In genomic region chr10:28564905-28565304, GRCh38 we compare ENCODE assay signal across 13 cellular contexts. TPM values are rescaled to one million over a fixed set of nuclear protein-coding genes. Genes with fewer than 3 reads are reported as not detected.
DNase-seq lines count a peak whose midpoint lies in the region; ATAC-seq and TF ChIP-seq lines count a peak whose summit lies in the region.
"Had no signal": no experiment of that assay in that cellular context is flagged by ENCODE, and none has a peak within 500 bp of the region (broad histone marks: within the 10 kb centered on the region; RNA-seq: fewer than 3 reads in every experiment).

No MANE protein-coding gene starts in this region.

- 27 to 67% (median 40%) methylated on average over 6 of the region's 6 CpGs for WGBS in spleen, 5 donors

- H3K4me1 Mint-ChIP-seq in activated CD4-positive, alpha-beta memory T cell treated with anti-CD3 and anti-CD28 coated beads for 36 hours (ENCODE audit: low read depth): peaks cover 80% of the 10 kb centered on the region
- peaks cover 57% of the 10 kb centered on the region for H3K4me1 Mint-ChIP-seq in activated CD4-positive, alpha-beta memory T cell treated with anti-CD3 and anti-CD28 coated beads, Interleukin-2, amount 10 ng/mL, durations not matched to agents 7 days and 5 days
- peaks cover 68% of the 10 kb centered on the region for H3K4me1 Mint-ChIP-seq in activated B cell treated with CpG ODN at 0.5 μM for 24 hours
- peaks cover 57 to 98% (median 93%) of the 10 kb centered on the region in 7 donors for H3K4me1 Mint-ChIP-seq in naive thymus-derived CD4-positive, alpha-beta T cell

- H3K4me3 Mint-ChIP-seq in activated CD4-positive, alpha-beta memory T cell treated with anti-CD3 and anti-CD28 coated beads for 36 hours: no peak overlapping the region
- no peak overlapping the region for H3K4me3 Mint-ChIP-seq in activated CD4-positive, alpha-beta memory T cell treated with anti-CD3 and anti-CD28 coated beads, Interleukin-2, amount 10 ng/mL, durations not matched to agents 7 days and 5 days
- peak overlapping the region; percentile 26 for H3K4me3 Mint-ChIP-seq in activated B cell treated with CpG ODN at 0.5 μM for 24 hours
- H3K4me3 Mint-ChIP-seq in naive thymus-derived CD4-positive, alpha-beta T cell: peak overlapping the region in 8 of 10 donors; percentile 4 to 55 (median 40)

- TF ChIP-seq CTCF in activated B cell treated with CpG ODN at 0.5 μM for 24 hours (IDR thresholded peaks at IDR 0.05): no peak
- no peak for TF ChIP-seq CTCF in spleen (IDR thresholded peaks at IDR 0.05 in 8 of 11, conservative IDR thresholded peaks at IDR 0.05 in 3 of 11)

- H3K4me1 ChIP-seq in naive thymus-derived CD4-positive, alpha-beta T cell (ENCODE audit: control insufficient read depth in 2 of 2, insufficient read depth in 2 of 2, low read length in 2 of 2): peaks cover 9 to 24% of the 10 kb centered on the region in 2 donors
- H3K4me1 ChIP-seq in spleen: peaks cover 23 to 100% (median 74%) of the 10 kb centered on the region in 6 donors

- peak overlapping the region; percentile 20 for H3K27ac Mint-ChIP-seq in activated CD4-positive, alpha-beta memory T cell treated with anti-CD3 and anti-CD28 coated beads for 36 hours
- no peak overlapping the region for H3K27ac Mint-ChIP-seq in activated CD4-positive, alpha-beta memory T cell treated with anti-CD3 and anti-CD28 coated beads, Interleukin-2, amount 10 ng/mL, durations not matched to agents 7 days and 5 days
- H3K27ac Mint-ChIP-seq in activated B cell treated with CpG ODN at 0.5 μM for 24 hours: peak overlapping the region; percentile 46
- H3K27ac Mint-ChIP-seq in naive thymus-derived CD4-positive, alpha-beta T cell: peak overlapping the region in 2 of 9 donors; percentile 27 to 74

- H3K9me3 ChIP-seq in naive thymus-derived CD4-positive, alpha-beta T cell (ENCODE audit: control insufficient read depth in 2 of 3, low read length in 3 of 3): no peaks in the 10 kb centered on the region
- no peaks in the 10 kb centered on the region for H3K9me3 ChIP-seq in spleen
- H3K9me3 ChIP-seq: A549 had no signal

- H3K27me3 ChIP-seq in naive thymus-derived CD4-positive, alpha-beta T cell (ENCODE audit: control insufficient read depth in 2 of 2, insufficient read depth in 2 of 2, low read length in 2 of 2): no peaks in the 10 kb centered on the region
- H3K27me3 ChIP-seq in spleen (replicated peaks in 1 of 7): no peaks in the 10 kb centered on the region

- H3K4me3 ChIP-seq in naive thymus-derived CD4-positive, alpha-beta T cell (ENCODE audit: low read length): no peak overlapping the region
- no peak overlapping the region for H3K4me3 ChIP-seq in spleen
- H3K4me3 ChIP-seq: A549 had no signal

- TF ChIP-seq POLR2A in spleen (IDR thresholded peaks at IDR 0.05): no peak

- intact Hi-C loops in activated CD4-positive, alpha-beta memory T cell treated with anti-CD3 and anti-CD28 coated beads for 36 hours (cut with micrococcal nuclease): loop anchor here (2.0 kb wide), 2 partner anchors 14 to 32 kb away; partner anchors contain the start of gene WAC
- intact Hi-C loops in activated B cell treated with CpG ODN at 0.5 μM for 24 hours (cut with micrococcal nuclease): no loop called here
- intact Hi-C loops in naive thymus-derived CD4-positive, alpha-beta T cell (cut with micrococcal nuclease): loop anchor here in 1 of 2 donors (2.0 kb wide), 1 partner anchor 18 kb away; no protein-coding TSS in a partner anchor
- intact Hi-C loops in spleen (cut with DNase I; ENCODE audit: low total_unique reads): no loop called here

- no peak overlapping the region for H3K27ac ChIP-seq in naive thymus-derived CD4-positive, alpha-beta T cell (ENCODE audit: low read depth, low read length)
- peak overlapping the region in 2 of 8 donors; percentile 4 to 16 for H3K27ac ChIP-seq in spleen
- H3K27ac ChIP-seq: A549, KMS-11 had no signal

- ATAC-seq in HG02610 (IDR thresholded peaks at IDR 0.05; ENCODE audit: unreplicated experiment) (peak; percentile 51), activated B cell treated with CpG ODN at 0.5 μM for 24 hours (ENCODE audit: low read depth) (peak; percentile 7)
- ATAC-seq in naive thymus-derived CD4-positive, alpha-beta T cell: no peak
- ATAC-seq: A549 had no signal

- DNase-seq in activated CD4-positive, alpha-beta memory T cell treated with anti-CD3 and anti-CD28 coated beads for 36 hours: no peak
- no peak for DNase-seq in activated CD4-positive, alpha-beta memory T cell treated with anti-CD3 and anti-CD28 coated beads, Interleukin-2, amount 10 ng/mL, durations not matched to agents 7 days and 5 days
- no peak for DNase-seq in activated B cell treated with CpG ODN at 0.5 μM for 24 hours
- DNase-seq in naive thymus-derived CD4-positive, alpha-beta T cell: no peak
- no peak for DNase-seq in NOMO-1 treated with DMSO at 0.1 percent for 48 hours (lab: John Stamatoyannopoulos, UW; ENCODE audit: unreplicated experiment)
- DNase-seq in NCI-H2171 (lab: John Stamatoyannopoulos, UW): no peak
- no peak for DNase-seq in spleen
- DNase-seq: activated gamma-delta T cell, caudate nucleus, NCI-H187 treated with DMSO at 0.1 percent for 48 hours had no signal

- H3K9me3 Mint-ChIP-seq in activated CD4-positive, alpha-beta memory T cell treated with anti-CD3 and anti-CD28 coated beads for 36 hours: no peaks in the 10 kb centered on the region
- H3K9me3 Mint-ChIP-seq in activated CD4-positive, alpha-beta memory T cell treated with anti-CD3 and anti-CD28 coated beads, Interleukin-2, amount 10 ng/mL, durations not matched to agents 7 days and 5 days: no peaks in the 10 kb centered on the region
- no peaks in the 10 kb centered on the region for H3K9me3 Mint-ChIP-seq in activated B cell treated with CpG ODN at 0.5 μM for 24 hours
- peaks cover 0 to 2% (median 0%) of the 10 kb centered on the region in 11 donors for H3K9me3 Mint-ChIP-seq in naive thymus-derived CD4-positive, alpha-beta T cell

- POLR2A ChIA-PET in activated CD4-positive, alpha-beta memory T cell treated with anti-CD3 and anti-CD28 coated beads for 36 hours (lab: Charles Lee): no interaction called here
- POLR2A ChIA-PET in activated CD4-positive, alpha-beta memory T cell treated with anti-CD3 and anti-CD28 coated beads, Interleukin-2, amount 10 ng/mL, durations not matched to agents 7 days and 5 days (lab: Charles Lee): interaction anchor here (0.9 to 1.9 kb wide), 4 partner anchors 8 to 23 kb away, joined by 3 to 5 read pairs (median 4); no protein-coding TSS in a partner anchor
- POLR2A ChIA-PET in activated B cell treated with CpG ODN at 0.5 μM for 24 hours (lab: Charles Lee): interaction anchor here (1.1 kb wide), 1 partner anchor 27 kb away, joined by 5 read pairs; no protein-coding TSS in a partner anchor
- POLR2A ChIA-PET in naive thymus-derived CD4-positive, alpha-beta T cell (lab: Charles Lee): interaction anchor here (1.4 kb wide), 1 partner anchor 9 kb away, joined by 4 read pairs; no protein-coding TSS in a partner anchor

- no peaks in the 10 kb centered on the region for H3K27me3 Mint-ChIP-seq in activated CD4-positive, alpha-beta memory T cell treated with anti-CD3 and anti-CD28 coated beads for 36 hours
- no peaks in the 10 kb centered on the region for H3K27me3 Mint-ChIP-seq in activated CD4-positive, alpha-beta memory T cell treated with anti-CD3 and anti-CD28 coated beads, Interleukin-2, amount 10 ng/mL, durations not matched to agents 7 days and 5 days
- H3K27me3 Mint-ChIP-seq in activated B cell treated with CpG ODN at 0.5 μM for 24 hours: no peaks in the 10 kb centered on the region
- H3K27me3 Mint-ChIP-seq in naive thymus-derived CD4-positive, alpha-beta T cell: no peaks in the 10 kb centered on the region

- H3K36me3 ChIP-seq in naive thymus-derived CD4-positive, alpha-beta T cell (ENCODE audit: control insufficient read depth in 2 of 3, insufficient read depth in 3 of 3, low read length in 3 of 3): peaks cover 0 to 13% (median 5%) of the 10 kb centered on the region in 3 experiments
- peaks cover 0 to 85% (median 20%) of the 10 kb centered on the region in 6 donors for H3K36me3 ChIP-seq in spleen

- peaks cover 43% of the 10 kb centered on the region for H3K36me3 Mint-ChIP-seq in activated CD4-positive, alpha-beta memory T cell treated with anti-CD3 and anti-CD28 coated beads for 36 hours
- peaks cover 61% of the 10 kb centered on the region for H3K36me3 Mint-ChIP-seq in activated CD4-positive, alpha-beta memory T cell treated with anti-CD3 and anti-CD28 coated beads, Interleukin-2, amount 10 ng/mL, durations not matched to agents 7 days and 5 days (ENCODE audit: low read depth)
- H3K36me3 Mint-ChIP-seq in activated B cell treated with CpG ODN at 0.5 μM for 24 hours (ENCODE audit: low read depth): peaks cover 82% of the 10 kb centered on the region
- peaks cover 4 to 51% (median 19%) of the 10 kb centered on the region in 5 donors for H3K36me3 Mint-ChIP-seq in naive thymus-derived CD4-positive, alpha-beta T cell

- CTCF ChIA-PET in activated CD4-positive, alpha-beta memory T cell treated with anti-CD3 and anti-CD28 coated beads for 36 hours (lab: Charles Lee): no interaction called here
- CTCF ChIA-PET in activated CD4-positive, alpha-beta memory T cell treated with anti-CD3 and anti-CD28 coated beads, Interleukin-2, amount 10 ng/mL, durations not matched to agents 7 days and 5 days (lab: Charles Lee): interaction anchor here (0.5 to 1.7 kb wide), 3 partner anchors 25 to 30 kb away, joined by 3 read pairs; no protein-coding TSS in a partner anchor
- CTCF ChIA-PET in activated B cell treated with CpG ODN at 0.5 μM for 24 hours (lab: Charles Lee): no interaction called here
- CTCF ChIA-PET in naive thymus-derived CD4-positive, alpha-beta T cell (lab: Charles Lee): no interaction called here

RNA-seq across cellular contexts. Expression of gene WAC, which starts 32.0 kb away (rescaled TPM):
- total RNA-seq in activated CD4-positive, alpha-beta memory T cell treated with anti-CD3 and anti-CD28 coated beads for 36 hours: 10 to 100 TPM; 92.9 to 93.1 TPM
- total RNA-seq in activated CD4-positive, alpha-beta memory T cell treated with anti-CD3 and anti-CD28 coated beads, Interleukin-2, amount 10 ng/mL, durations not matched to agents 7 days and 5 days: 100 to 1,000 TPM; 128 to 132 TPM
- total RNA-seq in activated B cell treated with CpG ODN at 0.5 μM for 24 hours: 145 and 159 TPM in 2 replicates
- total RNA-seq in naive thymus-derived CD4-positive, alpha-beta T cell: 100 to 1,000 TPM; 143 to 184 (median 179) TPM
- polyA plus RNA-seq in naive thymus-derived CD4-positive, alpha-beta T cell: 100 to 1,000 TPM in 1 of 2 donors, 10 to 100 TPM in 1; 86.0 to 115 TPM
- 100 to 1,000 TPM; 139 to 181 (median 150) TPM for total RNA-seq in spleen
- 10 to 100 TPM; 29.6 to 38.8 (median 30.8) TPM for polyA plus RNA-seq in spleen

Comparison
In these comparisons a context has a peak if more than half of its experiments do, and no peak if none do; other contexts are left out.
1. H3K4me3 Mint-ChIP-seq: peak in activated B cell treated with CpG ODN at 0.5 μM for 24 hours (single experiment) and naive thymus-derived CD4-positive, alpha-beta T cell (8 of 10); none in activated CD4-positive, alpha-beta memory T cell treated with anti-CD3 and anti-CD28 coated beads for 36 hours (single experiment) and activated CD4-positive, alpha-beta memory T cell treated with anti-CD3 and anti-CD28 coated beads, Interleukin-2, amount 10 ng/mL, durations not matched to agents 7 days and 5 days (single experiment).